Comparison of ENCODE assay signal across 11 cellular contexts in the genomic region with DNA sequence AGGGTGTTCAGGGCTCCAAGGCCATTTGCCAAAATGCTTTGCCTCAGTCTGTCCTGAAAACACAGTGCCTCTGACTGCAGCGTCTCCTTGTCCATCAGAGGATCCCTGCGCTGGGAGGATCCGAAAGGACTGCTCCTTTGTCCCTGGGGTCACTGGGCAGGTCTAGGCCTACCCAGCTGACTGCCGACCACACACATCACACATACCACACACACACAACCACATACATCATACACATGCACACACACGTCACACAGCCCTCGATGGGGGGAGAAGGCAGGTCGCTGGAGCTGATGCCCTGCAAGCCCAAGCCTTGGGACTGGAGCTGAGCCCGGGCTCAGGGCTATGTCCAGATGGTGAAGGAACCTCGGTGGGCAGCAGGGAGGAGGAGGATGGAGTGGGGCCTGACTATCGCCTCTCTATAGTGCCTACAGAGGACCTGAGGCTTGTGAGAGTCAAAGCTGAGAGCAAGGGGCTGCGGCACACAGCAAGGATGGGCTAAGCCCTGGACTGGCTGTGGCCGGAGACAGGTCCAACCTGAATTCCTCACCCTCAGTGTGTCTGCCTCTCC. TPM values are rescaled to one million over a fixed set of nuclear protein-coding genes. Genes with fewer than 3 reads are reported as not detected.
DNase-seq lines count a peak whose midpoint lies in the region; ATAC-seq and TF ChIP-seq lines count a peak whose summit lies in the region.
"Had no signal": no experiment of that assay in that cellular context is flagged by ENCODE, and none has a peak within 500 bp of the region (broad histone marks: within the 10 kb centered on the region; RNA-seq: fewer than 3 reads in every experiment).

No MANE protein-coding gene starts in this region.

- no peaks in the 10 kb centered on the region for H3K79me2 ChIP-seq in GM23338 (replicated peaks; ENCODE audit: insufficient read depth)

- no peaks in the 10 kb centered on the region; the same call in 1 of the 2 replicates for H4K20me1 ChIP-seq in GM23338 (replicated peaks; ENCODE audit: insufficient read depth)

- H3K27me3 ChIP-seq in GM23338 (ENCODE audit: insufficient read depth): no peaks in the 10 kb centered on the region

- ATAC-seq in GM23338: no peak
- ATAC-seq in HG03469 (IDR thresholded peaks at IDR 0.05; ENCODE audit: unreplicated experiment): no peak
- ATAC-seq: effector memory CD8-positive, alpha-beta T cell had no signal

- TF ChIP-seq CTCF in CD14-positive monocyte (IDR thresholded peaks at IDR 0.05) (no peak), GM23338 (conservative IDR thresholded peaks at IDR 0.05; ENCODE audit: low read depth in 2 of 2) (no peak)

- H3K4me2 ChIP-seq in GM23338: no peak overlapping the region
- H3K4me2 ChIP-seq: SK-N-SH had no signal

- H2AFZ ChIP-seq in GM23338: peak overlapping the region; percentile 70; the same call in 1 of the 2 replicates

- H3K4me3 ChIP-seq in GM23338: no peak overlapping the region

- H3K4me3 Mint-ChIP-seq in CD14-positive monocyte: no peak overlapping the region
- H3K4me3 Mint-ChIP-seq in GM23338: no peak overlapping the region
- H3K4me3 Mint-ChIP-seq: activated naive CD8-positive, alpha-beta T cell; effector memory CD8-positive, alpha-beta T cell had no signal

- H3F3A ChIP-seq in GM23338 (replicated peaks; ENCODE audit: low read depth): peaks cover 11% of the 10 kb centered on the region

- H3K27ac Mint-ChIP-seq in CD14-positive monocyte: no peak overlapping the region
- H3K27ac Mint-ChIP-seq in GM23338: no peak overlapping the region
- H3K27ac Mint-ChIP-seq: activated naive CD8-positive, alpha-beta T cell; effector memory CD8-positive, alpha-beta T cell had no signal

- intact Hi-C loops in CD14-positive monocyte (cut with micrococcal nuclease): no loop called here
- intact Hi-C loops in cardiac septum (cut with DNase I): no loop called here
- intact Hi-C loops in posterior vena cava (cut with DNase I): no loop called here

- H3K36me3 ChIP-seq in GM23338 (ENCODE audit: insufficient read depth): no peaks in the 10 kb centered on the region

- peak; percentile 43 for DNase-seq in CD14-positive monocyte (ENCODE audit: low spot score)
- DNase-seq in GM23338 (ENCODE audit: low spot score): no peak
- peak; percentile 80 for DNase-seq in cardiac septum (ENCODE audit: low spot score)
- DNase-seq in posterior vena cava (ENCODE audit: low spot score): peak; percentile 75
- DNase-seq in HUDEP-2 (lab: John Stamatoyannopoulos, UW; ENCODE audit: unreplicated experiment in 76 of 76): no peak
- DNase-seq in A172 (ENCODE audit: low spot score): no peak
- DNase-seq: effector memory CD8-positive, alpha-beta T cell; NCI-H446 had no signal

- H3K4me1 Mint-ChIP-seq in CD14-positive monocyte (no peaks in the 10 kb centered on the region), GM23338 (no peaks in the 10 kb centered on the region)

- no peak overlapping the region for H3K27ac ChIP-seq in GM23338 (ENCODE audit: low read depth)

- H3K27me3 Mint-ChIP-seq in CD14-positive monocyte (ENCODE audit: low read depth in 3 of 3) (peaks cover 2 to 5% (median 4%) of the 10 kb centered on the region in 3 donors), GM23338 (ENCODE audit: insufficient read depth, low read depth, poor library complexity) (no peaks in the 10 kb centered on the region)
- H3K27me3 Mint-ChIP-seq: activated naive CD8-positive, alpha-beta T cell; effector memory CD8-positive, alpha-beta T cell had no signal

- peaks cover 17% of the 10 kb centered on the region for H3K9me2 ChIP-seq in GM23338 (ENCODE audit: insufficient read depth)
- H3K9me2 ChIP-seq: SK-N-SH had no signal

- H3K9me3 Mint-ChIP-seq in CD14-positive monocyte (no peaks in the 10 kb centered on the region), GM23338 (no peaks in the 10 kb centered on the region)
- H3K9me3 Mint-ChIP-seq: effector memory CD8-positive, alpha-beta T cell had no signal

- 0 out of 2 replicates have a peak, but pooled peaks cover 7% of the 10 kb centered on the region for H3K4me1 ChIP-seq in GM23338 (ENCODE audit: insufficient read depth)

- H3K36me3 Mint-ChIP-seq in CD14-positive monocyte (no peaks in the 10 kb centered on the region), GM23338 (ENCODE audit: low read depth) (no peaks in the 10 kb centered on the region)
- H3K36me3 Mint-ChIP-seq: activated naive CD8-positive, alpha-beta T cell had no signal

TF ChIP-seq in GM23338, 12 proteins besides CTCF, POLR2A, EP300 and RAD21 (continues in another document):
- TF ChIP-seq, protein P1, sequence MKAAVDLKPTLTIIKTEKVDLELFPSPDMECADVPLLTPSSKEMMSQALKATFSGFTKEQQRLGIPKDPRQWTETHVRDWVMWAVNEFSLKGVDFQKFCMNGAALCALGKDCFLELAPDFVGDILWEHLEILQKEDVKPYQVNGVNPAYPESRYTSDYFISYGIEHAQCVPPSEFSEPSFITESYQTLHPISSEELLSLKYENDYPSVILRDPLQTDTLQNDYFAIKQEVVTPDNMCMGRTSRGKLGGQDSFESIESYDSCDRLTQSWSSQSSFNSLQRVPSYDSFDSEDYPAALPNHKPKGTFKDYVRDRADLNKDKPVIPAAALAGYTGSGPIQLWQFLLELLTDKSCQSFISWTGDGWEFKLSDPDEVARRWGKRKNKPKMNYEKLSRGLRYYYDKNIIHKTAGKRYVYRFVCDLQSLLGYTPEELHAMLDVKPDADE (IDR thresholded peaks at IDR 0.05): no peak
- TF ChIP-seq ZNF331 (CRISPR knock-in tag; IDR thresholded peaks at IDR 0.05; ENCODE audit: low read depth): no peak
- no peak for TF ChIP-seq CREB1 (CRISPR knock-in tag; IDR thresholded peaks at IDR 0.05; ENCODE audit: low read depth)
- no peak for TF ChIP-seq STAT1 (IDR thresholded peaks at IDR 0.05; ENCODE audit: unreplicated experiment)
- TF ChIP-seq JUNB (IDR thresholded peaks at IDR 0.05; ENCODE audit: unreplicated experiment): no peak

RNA-seq across cellular contexts. Expression of a gene that starts 29.1 kb away (rescaled TPM):
- polyA plus RNA-seq in CD14-positive monocyte (not detected), GM23338 (2016; fragmentation: Nextera tagmentation; extraction: Ambion mirVana) (2.9 and 3.0 TPM in 2 replicates)
- total RNA-seq in GM23338 (2014; rRNA removed; shearing (Covaris generic)): 24.4 and 28.5 TPM in 2 replicates
- total RNA-seq in cardiac septum (not detected), posterior vena cava (not detected)
- total RNA-seq in A172 (2014; rRNA removed; shearing (Covaris generic)): not detected in 2 replicates

RNA-seq across cellular contexts. Expression of a gene that starts 51.6 kb away (rescaled TPM):
- polyA plus RNA-seq in CD14-positive monocyte (under 1 TPM in 1 of 2 donors, not detected in 1; 0.23 TPM), GM23338 (2016; fragmentation: Nextera tagmentation; extraction: Ambion mirVana) (0.83 and 1.5 TPM in 2 replicates)
- 0.39 TPM in 1 of 2 replicates, not detected in the other for total RNA-seq in GM23338 (2014; rRNA removed; shearing (Covaris generic))
- total RNA-seq in cardiac septum (6.7 TPM), posterior vena cava (1 to 10 TPM; 5.9 to 6.8 TPM)
- not detected in 2 replicates for total RNA-seq in A172 (2014; rRNA removed; shearing (Covaris generic))

Comparison
In these comparisons a context has a peak if more than half of its experiments do, and no peak if none do; other contexts are left out.
1. DNase-seq: peak in CD14-positive monocyte (single experiment), cardiac septum (single experiment) and posterior vena cava (single experiment); none in GM23338 (single experiment), HUDEP-2 (0 of 76) and A172 (single experiment).
2. RNA of a gene that starts 29.1 kb away (total RNA-seq): 24.4 to 28.5 TPM in GM23338; not detected in cardiac septum (single experiment), not detected in posterior vena cava and not detected in A172; every median in the first group is over 10 times any median in the second.